1 cellular context compared by ENCODE assay signal in genomic region chr14:102249041-102249440, GRCh38.
TF ChIP-seq lines count a peak whose summit lies in the region.

No MANE protein-coding gene starts in this region.

TF ChIP-seq in H1, 55 proteins besides CTCF, POLR2A, EP300 and RAD21:
- TF ChIP-seq SP4 (IDR thresholded peaks at IDR 0.05; ENCODE audit: low read length) (no peak), TEAD4 (IDR thresholded peaks at IDR 0.05; ENCODE audit: low read depth, low read length) (no peak), JUND (IDR thresholded peaks at IDR 0.05; ENCODE audit: low read length) (no peak), PHF8 (conservative IDR thresholded peaks at IDR 0.05; ENCODE audit: low read depth, low read length) (no peak), CTBP2 (IDR thresholded peaks at IDR 0.05; ENCODE audit: borderline replicate concordance, insufficient read depth, insufficient read length, low read length) (no peak), RNF2 (IDR thresholded peaks at IDR 0.05; ENCODE audit: borderline replicate concordance, low read depth, low read length, missing control alignments, poor library complexity, severe bottlenecking) (no peak)
